Comparison of ENCODE assay signal across 8 cellular contexts in genomic region chr16:71723537-71724319, GRCh38. TPM values are rescaled to one million over a fixed set of nuclear protein-coding genes. Genes with fewer than 3 reads are reported as not detected.
DNase-seq lines count a peak whose midpoint lies in the region; ATAC-seq, FAIRE-seq and TF ChIP-seq lines count a peak whose summit lies in the region.

No MANE protein-coding gene starts in this region.

- H3K4me3 ChIP-seq in GM08714 (ENCODE audit: low read length), result peak overlapping the region; percentile 90; the same call in 1 of the 2 replicates
- H3K4me3 ChIP-seq in right cardiac atrium (ENCODE audit: low read length), result peak overlapping the region; percentile 83
- peak overlapping the region; percentile 73 for H3K4me3 ChIP-seq in rectal smooth muscle tissue (ENCODE audit: low read length)
- H3K4me3 ChIP-seq in vagina, result peak overlapping the region; percentile 83 to 87

- ATAC-seq in right cardiac atrium, result peak; percentile 85 to 87

- H3K4me1 ChIP-seq in right cardiac atrium (ENCODE audit: control insufficient read depth, insufficient read depth, low read length), result no peaks in the 10 kb centered on the region
- peaks cover 3% of the 10 kb centered on the region for H3K4me1 ChIP-seq in rectal smooth muscle tissue (ENCODE audit: control insufficient read depth, insufficient read depth, low read length)
- H3K4me1 ChIP-seq in vagina, result peaks cover 21% of the 10 kb centered on the region

- intact Hi-C loops in right cardiac atrium (cut with DNase I), result no loop called here
- intact Hi-C loops in vagina (cut with DNase I), result loop anchor here (10.0 kb wide), 2 partner anchors 81 to 161 kb away; partner anchors contain the start of genes AP1G1 and ZNF821

- H3K9ac ChIP-seq in rectal smooth muscle tissue (ENCODE audit: low read length), result no peak overlapping the region

- H3K36me3 ChIP-seq in rectal smooth muscle tissue (ENCODE audit: control insufficient read depth, insufficient read depth, low read length) (no peaks in the 10 kb centered on the region), vagina (no peaks in the 10 kb centered on the region)

- H3K27me3 ChIP-seq in right cardiac atrium (ENCODE audit: control insufficient read depth, insufficient read depth), result no peaks in the 10 kb centered on the region
- no peaks in the 10 kb centered on the region for H3K27me3 ChIP-seq in rectal smooth muscle tissue (ENCODE audit: control insufficient read depth, insufficient read depth, low read length)
- H3K27me3 ChIP-seq in vagina, result no peaks in the 10 kb centered on the region

- no peak for FAIRE-seq in H54 (lab: Jason Lieb, UNC)

- TF ChIP-seq POLR2A in H54 (IDR thresholded peaks at IDR 0.05; ENCODE audit: low read depth, low read length), result peak; percentile 23; the same call in 1 of the 2 replicates
- peak in 1 of 2 donors; percentile 22 for TF ChIP-seq POLR2A in vagina (IDR thresholded peaks at IDR 0.05)

- no peak for TF ChIP-seq CTCF in vagina (IDR thresholded peaks at IDR 0.05)

- WGBS in right cardiac atrium, result under 1% methylated on average over 92 of the region's 104 CpGs

- peak; percentile 78 for DNase-seq in H54 (ENCODE audit: insufficient read length, low spot score)
- peak; percentile 61 for DNase-seq in M059J (ENCODE audit: low read depth)
- DNase-seq in T-helper 1 cell, result peak; percentile 61 to 81 (median 69)
- DNase-seq in amniotic epithelial cell (ENCODE audit: low read depth), result peak; percentile 32
- DNase-seq in right cardiac atrium, result peak; percentile 72 to 91 (median 91)
- DNase-seq in vagina (ENCODE audit: extremely low spot score in 2 of 2), result no peak

- H3K27ac ChIP-seq in right cardiac atrium (ENCODE audit: low read length) (peak overlapping the region; percentile 50), rectal smooth muscle tissue (ENCODE audit: low read depth, low read length) (peak overlapping the region; percentile 84), vagina (peak overlapping the region; percentile 88)

- H3K9me3 ChIP-seq in right cardiac atrium (ENCODE audit: control insufficient read depth, low read length), result no peaks in the 10 kb centered on the region
- no peaks in the 10 kb centered on the region for H3K9me3 ChIP-seq in vagina

RNA-seq across cellular contexts. Expression of gene PHLPP2, which starts 0.8 kb away (rescaled TPM):
- total RNA-seq in M059J (2014; rRNA removed; shearing (Covaris generic)), result 10.8 and 15.7 TPM in 2 replicates
- total RNA-seq in right cardiac atrium (1 to 10 TPM; 6.1 to 6.8 (median 6.5) TPM), vagina (6.4 TPM)
- 1.9 TPM for polyA plus RNA-seq in right cardiac atrium

Comparison
In these comparisons a context has a peak if more than half of its experiments do, and no peak if none do; other contexts are left out.
1. DNase-seq: peak in H54 (single experiment), M059J (single experiment), T-helper 1 cell (5 of 5), amniotic epithelial cell (single experiment) and right cardiac atrium (3 of 3); none in vagina (0 of 2).
2. Peak in every context shown above with its lines, with median percentiles within 50 percentile points of each other: H3K4me3 ChIP-seq and H3K27ac ChIP-seq.